In the genomic region with DNA sequence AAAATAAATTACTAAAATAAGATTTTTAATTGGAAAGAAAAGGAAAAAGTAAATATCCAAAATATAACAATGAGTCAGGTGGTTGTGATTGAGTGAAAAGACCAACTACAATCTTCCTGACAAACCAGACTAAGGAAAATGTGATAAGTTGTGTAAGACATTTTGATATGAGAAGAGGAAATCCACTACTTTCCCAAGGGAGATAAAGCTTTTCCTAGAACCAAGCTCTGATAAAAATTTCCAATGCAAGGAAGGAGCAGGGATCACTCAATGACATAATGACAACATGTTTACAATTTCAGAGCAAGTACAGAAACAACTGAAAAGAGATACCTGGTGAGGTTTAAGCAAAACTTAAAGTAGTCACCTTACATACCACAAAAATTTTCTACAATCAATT, we compare ENCODE assay signal across 27 cellular contexts.
"Had no signal": no experiment of that assay in that cellular context is flagged by ENCODE, and none has a peak within 500 bp of the region (broad histone marks: within the 10 kb centered on the region; RNA-seq: fewer than 3 reads in every experiment).

No MANE protein-coding gene starts in this region.

- H3K36me3 ChIP-seq: stomach, suprapubic skin, thoracic aorta, thyroid gland, tibial artery, tibial nerve, transverse colon, upper lobe of left lung, upper lobe of right lung, uterus, vagina had no signal

- H3K9me3 ChIP-seq: stomach, suprapubic skin, testis, thoracic aorta, thyroid gland, tibial artery, tibial nerve, transverse colon, upper lobe of left lung, upper lobe of right lung, uterus, vagina had no signal

- H3K27me3 ChIP-seq: stomach, suprapubic skin, testis, thyroid gland, tibial artery, tibial nerve, transverse colon, upper lobe of left lung, upper lobe of right lung, uterus, vagina had no signal

- DNase-seq: stimulated activated CD4-positive, alpha-beta T cell treated with anti-CD3 and anti-CD28 coated beads, Interleukin-2, amount 100 ng/mL, for 48 hours; stimulated activated CD4-positive, alpha-beta T cell treated with anti-CD3 and anti-CD28 coated beads, Interleukin-4, amount 100 ng/mL, for 1 hour; stimulated activated CD4-positive, alpha-beta T cell treated with anti-CD3 and anti-CD28 coated beads, Interleukin-4, amount 100 ng/mL, for 24 hours; stimulated activated CD4-positive, alpha-beta T cell treated with anti-CD3 and anti-CD28 coated beads, Interleukin-4, amount 100 ng/mL, for 4 hours; stimulated activated CD8-positive, alpha-beta memory T cell treated with anti-CD3 and anti-CD28 coated beads, Interleukin-4, amount 100 ng/mL, for 48 hours; stimulated activated naive B cell treated with anti-CD40 and anti-IgM and Interleukin-4, amounts not matched to agents 10 μg/mL and 1 μg/mL and 100 μg/mL, for 72 hours; stimulated activated naive CD4-positive, alpha-beta T cell; stimulated activated naive CD4-positive, alpha-beta T cell treated with Interleukin-2 at 50 U/mL for 16 hours; stimulated activated naive CD8-positive, alpha-beta T cell treated with anti-CD3 and anti-CD28 coated beads, Interleukin-15, amount 100 ng/mL, for 72 hours; stimulated activated naive CD8-positive, alpha-beta T cell treated with anti-CD3 and anti-CD28 coated beads, Interleukin-15, Interleukin-2, amounts not matched to agents 100 U/mL and 50 U/mL, for 24 hours; stomach; substantia nigra; testis; thyroid gland; tibial artery; transverse colon; trophoblast cell; upper lobe of left lung; upper lobe of right lung; uterus had no signal

- H3K4me1 ChIP-seq: stomach, suprapubic skin, testis, thyroid gland, tibial artery, tibial nerve, transverse colon, upper lobe of left lung, upper lobe of right lung, uterus, vagina had no signal

- FAIRE-seq: urothelium cell line had no signal

- ATAC-seq: stimulated activated effector memory CD8-positive, alpha-beta T cell treated with anti-CD3 and anti-CD28 coated beads, Interleukin-12 subunit alpha, Interleukin-12 subunit beta, amount 100 ng/mL, for 72 hours; stimulated activated memory B cell treated with anti-CD40 and anti-IgM and Interleukin-4, amounts not matched to agents 10 μg/mL and 1 μg/mL and 100 μg/mL, for 72 hours; stimulated activated naive B cell treated with anti-CD40 and anti-IgM and Interleukin-4, amounts not matched to agents 10 μg/mL and 1 μg/mL and 100 μg/mL, for 72 hours; stimulated activated naive CD8-positive, alpha-beta T cell treated with anti-CD3 and anti-CD28 coated beads, Interleukin-15, amount 100 ng/mL, for 72 hours; stimulated activated naive CD8-positive, alpha-beta T cell treated with anti-CD3 and anti-CD28 coated beads, Interleukin-15, Interleukin-2, amounts not matched to agents 100 U/mL and 50 U/mL, for 24 hours; upper lobe of right lung had no signal

- H3K27ac ChIP-seq: stomach, suprapubic skin, testis, thoracic aorta, thyroid gland, tibial artery, tibial nerve, transverse colon, upper lobe of left lung, upper lobe of right lung, uterus, vagina had no signal

- H3K4me3 ChIP-seq: stomach, suprapubic skin, testis, thoracic aorta, thyroid gland, tibial artery, tibial nerve, transverse colon, upper lobe of left lung, upper lobe of right lung, uterus, vagina had no signal
